Comparison of ENCODE assay signal across 2 cellular contexts in genomic region chr13:27967736-27968315, GRCh38.
TF ChIP-seq lines count a peak whose summit lies in the region.

No MANE protein-coding gene starts in this region.

TF ChIP-seq in HepG2, 621 proteins besides CTCF, POLR2A, EP300 and RAD21:
- TF ChIP-seq ZNF574 (CRISPR knock-in tag; IDR thresholded peaks at IDR 0.05) (no peak), PLSCR1 (CRISPR knock-in tag; IDR thresholded peaks at IDR 0.05; ENCODE audit: borderline replicate concordance) (no peak), SNRNP70 (IDR thresholded peaks at IDR 0.05; ENCODE audit: low read depth, low read length) (no peak), ZNF232 (CRISPR knock-in tag; IDR thresholded peaks at IDR 0.05; ENCODE audit: borderline replicate concordance) (no peak), PCBP1 (IDR thresholded peaks at IDR 0.05; ENCODE audit: borderline replicate concordance, low read depth, low read length) (no peak), XBP1 (CRISPR knock-in tag; IDR thresholded peaks at IDR 0.05) (no peak), ZBTB42 (CRISPR knock-in tag; IDR thresholded peaks at IDR 0.05) (no peak), ZNF18 (CRISPR knock-in tag; IDR thresholded peaks at IDR 0.05; ENCODE audit: insufficient replicate concordance) (no peak), NFE2L1 (CRISPR knock-in tag; IDR thresholded peaks at IDR 0.05; ENCODE audit: borderline replicate concordance) (no peak)

TF ChIP-seq in WTC11, 78 proteins besides CTCF, POLR2A, EP300 and RAD21:
- TF ChIP-seq ZNF416 (CRISPR knock-in tag; IDR thresholded peaks at IDR 0.05): no peak
- no peak for TF ChIP-seq E2F1 (CRISPR knock-in tag; IDR thresholded peaks at IDR 0.05)
- no peak for TF ChIP-seq ESRRA (CRISPR knock-in tag; IDR thresholded peaks at IDR 0.05; ENCODE audit: borderline replicate concordance)
- no peak for TF ChIP-seq ZMAT4 (CRISPR knock-in tag; IDR thresholded peaks at IDR 0.05)
- no peak for TF ChIP-seq ZNF317 (CRISPR knock-in tag; IDR thresholded peaks at IDR 0.05; ENCODE audit: borderline replicate concordance, low read depth)
- TF ChIP-seq OVOL2 (CRISPR knock-in tag; IDR thresholded peaks at IDR 0.05; ENCODE audit: borderline replicate concordance): no peak
- no peak for TF ChIP-seq FOXP1 (CRISPR knock-in tag; IDR thresholded peaks at IDR 0.05; ENCODE audit: borderline replicate concordance)
- no peak for TF ChIP-seq USF2 (CRISPR knock-in tag; IDR thresholded peaks at IDR 0.05)
- TF ChIP-seq IRF2 (CRISPR knock-in tag; IDR thresholded peaks at IDR 0.05; ENCODE audit: borderline replicate concordance, low read depth): no peak
- TF ChIP-seq FOXK1 (CRISPR knock-in tag; IDR thresholded peaks at IDR 0.05): no peak
- no peak for TF ChIP-seq IRF1 (CRISPR knock-in tag; IDR thresholded peaks at IDR 0.05)
- TF ChIP-seq NR2C2 (CRISPR knock-in tag; IDR thresholded peaks at IDR 0.05): no peak
- TF ChIP-seq ZSCAN18 (CRISPR knock-in tag; IDR thresholded peaks at IDR 0.05): no peak
- no peak for TF ChIP-seq NFYB (CRISPR knock-in tag; conservative IDR thresholded peaks at IDR 0.05; ENCODE audit: low read depth)
- no peak for TF ChIP-seq CREB1 (CRISPR knock-in tag; IDR thresholded peaks at IDR 0.05)
- TF ChIP-seq PRDM15 (CRISPR knock-in tag; IDR thresholded peaks at IDR 0.05): no peak
- no peak for TF ChIP-seq KAT7 (CRISPR knock-in tag; IDR thresholded peaks at IDR 0.05; ENCODE audit: borderline replicate concordance)
- no peak for TF ChIP-seq RELA (CRISPR knock-in tag; IDR thresholded peaks at IDR 0.05; ENCODE audit: borderline replicate concordance)
- no peak for TF ChIP-seq ZNF121 (CRISPR knock-in tag; IDR thresholded peaks at IDR 0.05)
- no peak for TF ChIP-seq ELF4 (CRISPR knock-in tag; IDR thresholded peaks at IDR 0.05; ENCODE audit: low read depth)
